14 cellular contexts compared by ENCODE assay signal in the genomic region with DNA sequence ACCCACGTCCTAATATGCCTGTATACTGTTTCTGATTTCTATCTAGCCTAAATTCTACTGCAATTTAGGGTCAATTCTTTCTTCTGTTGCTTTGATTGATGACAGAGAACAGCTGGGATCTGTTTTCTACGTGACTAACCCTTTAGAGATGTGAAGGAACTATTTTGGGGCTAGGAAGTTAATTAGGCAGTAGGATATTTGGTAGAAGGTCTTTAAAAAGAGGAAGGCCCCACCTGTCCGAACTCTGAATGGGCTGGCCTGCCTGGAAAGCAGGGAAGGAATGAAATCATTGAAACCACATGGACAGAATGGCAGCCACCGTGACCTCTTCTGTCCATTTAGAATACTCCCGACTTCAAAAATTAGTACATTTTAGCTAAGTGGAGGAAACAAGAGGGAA. TPM values are rescaled to one million over a fixed set of nuclear protein-coding genes. Genes with fewer than 3 reads are reported as not detected.
DNase-seq lines count a peak whose midpoint lies in the region; ATAC-seq and TF ChIP-seq lines count a peak whose summit lies in the region.
"Had no signal": no experiment of that assay in that cellular context is flagged by ENCODE, and none has a peak within 500 bp of the region (broad histone marks: within the 10 kb centered on the region; RNA-seq: fewer than 3 reads in every experiment).

No MANE protein-coding gene starts in this region.

- H3K9me3 ChIP-seq in spleen = no peaks in the 10 kb centered on the region

- no peaks in the 10 kb centered on the region for H3K27me3 ChIP-seq in spleen (replicated peaks in 1 of 7)

- intact Hi-C loops in spleen (cut with DNase I; ENCODE audit: low total_unique reads) = no loop called here

- H3K27me3 Mint-ChIP-seq in activated T-cell treated with anti-CD3 and anti-CD28 coated beads, Interleukin-2, amount 50 U/mL, for 24 hours = no peaks in the 10 kb centered on the region
- H3K27me3 Mint-ChIP-seq in activated CD8-positive, alpha-beta T cell treated with anti-CD3 and anti-CD28 coated beads, Interleukin-2, amount 10 ng/mL, durations not matched to agents 7 days and 5 days (ENCODE audit: low read depth) = no peaks in the 10 kb centered on the region

- POLR2A ChIA-PET in activated CD8-positive, alpha-beta T cell treated with anti-CD3 and anti-CD28 coated beads, Interleukin-2, amount 10 ng/mL, durations not matched to agents 7 days and 5 days (lab: Charles Lee) = interaction anchor here (1.0 to 1.5 kb wide), 2 partner anchors 16 to 44 kb away, joined by 3 read pairs; partner anchors contain the start of gene DYRK3

- ATAC-seq in activated CD8-positive, alpha-beta T cell treated with anti-CD3 and anti-CD28 coated beads, Interleukin-2, amount 10 ng/mL, durations not matched to agents 7 days and 5 days = no peak
- no peak for ATAC-seq in HG03175 (IDR thresholded peaks at IDR 0.05; ENCODE audit: unreplicated experiment)
- ATAC-seq: right cardiac atrium, WTC11 had no signal

- no peak for TF ChIP-seq POLR2A in spleen (IDR thresholded peaks at IDR 0.05)

- H3K27ac Mint-ChIP-seq in activated T-cell treated with anti-CD3 and anti-CD28 coated beads, Interleukin-2, amount 50 U/mL, for 24 hours = peak overlapping the region; percentile 100
- H3K27ac Mint-ChIP-seq in activated CD8-positive, alpha-beta T cell treated with anti-CD3 and anti-CD28 coated beads, Interleukin-2, amount 10 ng/mL, durations not matched to agents 7 days and 5 days = peak overlapping the region; percentile 81
- H3K27ac Mint-ChIP-seq: WTC11 had no signal

- peaks cover 76% of the 10 kb centered on the region for H3K4me1 Mint-ChIP-seq in activated T-cell treated with anti-CD3 and anti-CD28 coated beads, Interleukin-2, amount 50 U/mL, for 24 hours (ENCODE audit: low read depth)
- H3K4me1 Mint-ChIP-seq in activated CD8-positive, alpha-beta T cell treated with anti-CD3 and anti-CD28 coated beads, Interleukin-2, amount 10 ng/mL, durations not matched to agents 7 days and 5 days (ENCODE audit: low read depth) = peaks cover 62% of the 10 kb centered on the region
- H3K4me1 Mint-ChIP-seq: WTC11 had no signal

- H3K9me3 Mint-ChIP-seq in activated T-cell treated with anti-CD3 and anti-CD28 coated beads, Interleukin-2, amount 50 U/mL, for 24 hours = no peaks in the 10 kb centered on the region
- H3K9me3 Mint-ChIP-seq in activated CD8-positive, alpha-beta T cell treated with anti-CD3 and anti-CD28 coated beads, Interleukin-2, amount 10 ng/mL, durations not matched to agents 7 days and 5 days (ENCODE audit: insufficient read depth) = no peaks in the 10 kb centered on the region
- H3K9me3 Mint-ChIP-seq: WTC11 had no signal

- peaks cover 0 to 100% (median 76%) of the 10 kb centered on the region in 6 donors for H3K36me3 ChIP-seq in spleen

- whole genome bisulfite sequencing in spleen, 5 donors = 74 to 87% (median 83%) methylated on average over 5 of the region's 5 CpGs

- CTCF ChIA-PET in activated CD8-positive, alpha-beta T cell treated with anti-CD3 and anti-CD28 coated beads, Interleukin-2, amount 10 ng/mL, durations not matched to agents 7 days and 5 days (lab: Charles Lee) = interaction anchor here (0.7 to 4.2 kb wide), 19 partner anchors 8 to 112 kb away, joined by 3 to 23 read pairs (median 5); partner anchors contain the start of genes DYRK3 and EIF2D

- H3K4me1 ChIP-seq in spleen = peaks cover 11 to 65% (median 38%) of the 10 kb centered on the region in 6 donors

- H3K4me3 Mint-ChIP-seq in activated T-cell treated with anti-CD3 and anti-CD28 coated beads, Interleukin-2, amount 50 U/mL, for 24 hours = peak overlapping the region; percentile 69
- no peak overlapping the region for H3K4me3 Mint-ChIP-seq in activated CD8-positive, alpha-beta T cell treated with anti-CD3 and anti-CD28 coated beads, Interleukin-2, amount 10 ng/mL, durations not matched to agents 7 days and 5 days
- H3K4me3 Mint-ChIP-seq: WTC11 had no signal

- no peak for TF ChIP-seq CTCF in fibroblast of the aortic adventitia (IDR thresholded peaks at IDR 0.05; ENCODE audit: insufficient read depth, low read length)
- TF ChIP-seq CTCF in spleen (IDR thresholded peaks at IDR 0.05 in 8 of 11, conservative IDR thresholded peaks at IDR 0.05 in 3 of 11) = no peak

- peak overlapping the region in 7 of 8 donors; percentile 35 to 73 (median 66) for H3K27ac ChIP-seq in spleen
- H3K27ac ChIP-seq: SK-N-MC had no signal

- H3K4me3 ChIP-seq in fibroblast of the aortic adventitia (ENCODE audit: low read depth, low read length) = no peak overlapping the region
- H3K4me3 ChIP-seq in spleen = no peak overlapping the region
- H3K4me3 ChIP-seq: SK-N-MC had no signal

- peaks cover 97% of the 10 kb centered on the region for H3K36me3 Mint-ChIP-seq in activated T-cell treated with anti-CD3 and anti-CD28 coated beads, Interleukin-2, amount 50 U/mL, for 24 hours (ENCODE audit: low read depth)
- peaks cover 78% of the 10 kb centered on the region for H3K36me3 Mint-ChIP-seq in activated CD8-positive, alpha-beta T cell treated with anti-CD3 and anti-CD28 coated beads, Interleukin-2, amount 10 ng/mL, durations not matched to agents 7 days and 5 days (ENCODE audit: low read depth)

- DNase-seq in activated T-cell treated with anti-CD3 and anti-CD28 coated beads, Interleukin-2, amount 50 U/mL, for 24 hours = peak; percentile 16
- DNase-seq in activated T-cell treated with anti-CD3 and anti-CD28 coated beads, Interleukin-2, amount 50 U/mL, for 48 hours = no peak
- no peak for DNase-seq in activated CD8-positive, alpha-beta T cell treated with anti-CD3 and anti-CD28 coated beads, Interleukin-2, amount 10 ng/mL, durations not matched to agents 7 days and 5 days
- DNase-seq in fibroblast of the aortic adventitia (ENCODE audit: low read depth) = peak; percentile 16
- DNase-seq in spleen = no peak
- DNase-seq in iPS-NIHi7 (ENCODE audit: extremely low spot score) = no peak
- DNase-seq in hippocampal formation (lab: John Stamatoyannopoulos, UW) = no peak
- DNase-seq: NCI-H345; right cardiac atrium; stimulated activated CD4-positive, alpha-beta T cell treated with anti-CD3 and anti-CD28 coated beads, Interleukin-2, amount 100 ng/mL, for 48 hours; trophoblast cell had no signal

RNA-seq across cellular contexts. Expression of gene EIF2D, which starts 21.0 kb away (rescaled TPM):
- total RNA-seq in activated CD8-positive, alpha-beta T cell treated with anti-CD3 and anti-CD28 coated beads, Interleukin-2, amount 10 ng/mL, durations not matched to agents 7 days and 5 days = 10 to 100 TPM; 41.6 to 45.1 TPM
- 33.5 and 42.5 TPM in 2 replicates for total RNA-seq in fibroblast of the aortic adventitia (ENCODE audit: low replicate concordance)
- total RNA-seq in spleen = 10 to 100 TPM; 38.7 to 48.6 (median 43.0) TPM
- 10 to 100 TPM; 41.8 to 51.6 (median 50.0) TPM for polyA plus RNA-seq in spleen

RNA-seq across cellular contexts. Expression of gene DYRK3, which starts 44.1 kb away (rescaled TPM):
- total RNA-seq in activated CD8-positive, alpha-beta T cell treated with anti-CD3 and anti-CD28 coated beads, Interleukin-2, amount 10 ng/mL, durations not matched to agents 7 days and 5 days = 1 to 10 TPM; 5.3 to 5.9 TPM
- total RNA-seq in fibroblast of the aortic adventitia (ENCODE audit: low replicate concordance) (19.7 and 27.7 TPM in 2 replicates), spleen (1 to 10 TPM; 2.4 to 6.6 (median 4.3) TPM)
- polyA plus RNA-seq in spleen = 1 to 10 TPM in 1 of 3 donors, under 1 TPM in 2; 0.65 to 1.4 (median 0.89) TPM

Comparison
In these comparisons a context has a peak if more than half of its experiments do, and no peak if none do; other contexts are left out.
1. DNase-seq: peak in activated T-cell treated with anti-CD3 and anti-CD28 coated beads, Interleukin-2, amount 50 U/mL, for 24 hours (single experiment) and fibroblast of the aortic adventitia (single experiment); none in activated T-cell treated with anti-CD3 and anti-CD28 coated beads, Interleukin-2, amount 50 U/mL, for 48 hours (0 of 2), activated CD8-positive, alpha-beta T cell treated with anti-CD3 and anti-CD28 coated beads, Interleukin-2, amount 10 ng/mL, durations not matched to agents 7 days and 5 days (single experiment), spleen (single experiment), iPS-NIHi7 (single experiment) and hippocampal formation (0 of 2).